ENCODE assay signal across 23 cellular contexts in the genomic region with DNA sequence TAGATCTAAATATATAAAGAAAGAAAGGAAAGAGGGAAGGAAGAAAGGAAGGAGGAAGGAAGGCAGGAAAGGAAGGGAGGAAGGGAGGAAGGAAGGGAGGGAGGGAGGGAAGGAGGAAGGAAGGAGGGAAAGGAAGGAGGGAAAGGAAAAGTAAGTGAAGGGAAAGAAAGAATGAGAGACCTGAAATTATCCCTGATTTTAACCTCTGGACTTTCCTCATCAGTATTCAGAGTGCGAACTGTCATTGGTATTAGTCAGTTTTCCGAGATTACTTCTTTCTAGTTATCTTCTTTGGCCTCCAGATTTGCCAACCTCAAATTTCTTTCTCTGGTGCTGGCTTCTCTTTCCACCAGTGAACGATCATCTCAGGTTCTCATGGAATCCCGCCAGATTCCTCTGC.
DNase-seq lines count a peak whose midpoint lies in the region; ATAC-seq and TF ChIP-seq lines count a peak whose summit lies in the region.
"Had no signal": no experiment of that assay in that cellular context is flagged by ENCODE, and none has a peak within 500 bp of the region (broad histone marks: within the 10 kb centered on the region; RNA-seq: fewer than 3 reads in every experiment).

No MANE protein-coding gene starts in this region.

- H3K27ac Mint-ChIP-seq in chondrocyte (ENCODE audit: unreplicated experiment) = peak overlapping the region; percentile 73
- peak overlapping the region; percentile 77 for H3K27ac Mint-ChIP-seq in osteocyte (ENCODE audit: unreplicated experiment)
- no peak overlapping the region for H3K27ac Mint-ChIP-seq in activated T-cell treated with anti-CD3 and anti-CD28 coated beads, Interleukin-2, amount 50 U/mL, for 24 hours
- H3K27ac Mint-ChIP-seq: CD14-positive monocyte; CD4-positive, alpha-beta T cell; CD8-positive, alpha-beta memory T cell; GM23338; H9 had no signal

- BruUV-seq in PC-9 (replicated peaks; lab: Mats Ljungman, UMichigan) = no TSS peak

- no peak for ATAC-seq in GM21786 (IDR thresholded peaks at IDR 0.05; ENCODE audit: unreplicated experiment)
- ATAC-seq: A549, GM23338, HCT116 had no signal

- CTCF ChIA-PET in PC-9 (lab: Charles Lee) = no interaction called here

- H4K20me1 ChIP-seq in GM23248 (ENCODE audit: insufficient read depth) (no peaks in the 10 kb centered on the region), PC-9 (ENCODE audit: insufficient read depth) (no peaks in the 10 kb centered on the region)
- H4K20me1 ChIP-seq: BLaER1 treated with 17β-estradiol and CSF1 and Interleukin-3, amounts not matched to agents 10 nM and 100 nM had no signal

- H2AFZ ChIP-seq in GM23248 = no peak overlapping the region
- 0 out of 2 replicates have a peak overlapping the region, but pooled peaks have one; percentile 1 for H2AFZ ChIP-seq in PC-9
- H2AFZ ChIP-seq: GM23338 had no signal

- H3K4me3 ChIP-seq in GM23248 (no peak overlapping the region), PC-9 (no peak overlapping the region)
- H3K4me3 ChIP-seq: A549; BLaER1 treated with 17β-estradiol and CSF1 and Interleukin-3, amounts not matched to agents 10 nM and 100 nM; GM23338 had no signal

- H3K4me1 ChIP-seq in GM23248 (ENCODE audit: insufficient read depth) = peaks cover 39% of the 10 kb centered on the region
- no peaks in the 10 kb centered on the region for H3K4me1 ChIP-seq in PC-9 (replicated peaks; ENCODE audit: insufficient read depth)
- H3K4me1 ChIP-seq: A549; BE2C; BLaER1 treated with 17β-estradiol and CSF1 and Interleukin-3, amounts not matched to agents 10 nM and 100 nM had no signal

- H3K4me3 Mint-ChIP-seq in chondrocyte (ENCODE audit: unreplicated experiment) (no peak overlapping the region), osteocyte (ENCODE audit: unreplicated experiment) (no peak overlapping the region)
- H3K4me3 Mint-ChIP-seq in activated T-cell treated with anti-CD3 and anti-CD28 coated beads, Interleukin-2, amount 50 U/mL, for 24 hours = no peak overlapping the region
- H3K4me3 Mint-ChIP-seq: CD14-positive monocyte; CD4-positive, alpha-beta T cell; CD8-positive, alpha-beta memory T cell; GM23338; H9 had no signal

- H3K79me2 ChIP-seq in GM23248 (ENCODE audit: insufficient read depth) (no peaks in the 10 kb centered on the region), PC-9 (ENCODE audit: low read depth) (no peaks in the 10 kb centered on the region)

- in situ Hi-C loops in GM23248 (cut with MboI) = no loop called here

- H3F3A ChIP-seq in GM23248 (ENCODE audit: insufficient read depth) = peaks cover 37% of the 10 kb centered on the region
- H3F3A ChIP-seq in PC-9 (ENCODE audit: insufficient read depth, low read depth) = no peaks in the 10 kb centered on the region

- H3K9me3 ChIP-seq in GM23248 (ENCODE audit: low read depth) = no peaks in the 10 kb centered on the region
- H3K9me3 ChIP-seq in PC-9 (ENCODE audit: insufficient read depth, low read depth) = 0 out of 2 replicates have a peak, but pooled peaks cover 3% of the 10 kb centered on the region
- H3K9me3 ChIP-seq: A549, BE2C had no signal

- no peak overlapping the region for H3K9ac ChIP-seq in GM23248
- H3K9ac ChIP-seq: BLaER1 treated with 17β-estradiol and CSF1 and Interleukin-3, amounts not matched to agents 10 nM and 100 nM had no signal

- no peaks in the 10 kb centered on the region for H3K27me3 Mint-ChIP-seq in chondrocyte (ENCODE audit: low read depth)
- H3K27me3 Mint-ChIP-seq in osteocyte (ENCODE audit: unreplicated experiment) = no peaks in the 10 kb centered on the region
- no peaks in the 10 kb centered on the region for H3K27me3 Mint-ChIP-seq in activated T-cell treated with anti-CD3 and anti-CD28 coated beads, Interleukin-2, amount 50 U/mL, for 24 hours
- H3K27me3 Mint-ChIP-seq: CD4-positive, alpha-beta T cell had no signal

- H3K27me3 ChIP-seq in GM23248 (replicated peaks; ENCODE audit: insufficient read depth) (no peaks in the 10 kb centered on the region), PC-9 (ENCODE audit: insufficient read depth, low read depth) (no peaks in the 10 kb centered on the region)
- H3K27me3 ChIP-seq: BE2C; BLaER1 treated with 17β-estradiol and CSF1 and Interleukin-3, amounts not matched to agents 10 nM and 100 nM had no signal

- H3K27ac ChIP-seq in GM23248 = peak overlapping the region; percentile 82
- no peak overlapping the region for H3K27ac ChIP-seq in PC-9
- H3K27ac ChIP-seq: A549; BLaER1 treated with 17β-estradiol and CSF1 and Interleukin-3, amounts not matched to agents 10 nM and 100 nM had no signal

- intact Hi-C loops in PC-9 (cut with micrococcal nuclease; ENCODE audit: unreplicated experiment) = no loop called here

- no peak for DNase-seq in GM23248
- DNase-seq in PC-9 = no peak
- DNase-seq in chondrocyte (ENCODE audit: low spot score) = no peak
- no peak for DNase-seq in osteocyte (ENCODE audit: extremely low spot score, unreplicated experiment)
- DNase-seq in NCI-H2196 treated with DMSO at 0.1 percent for 48 hours (lab: John Stamatoyannopoulos, UW; ENCODE audit: unreplicated experiment) = no peak
- DNase-seq in activated gamma-delta T cell (lab: John Stamatoyannopoulos, UW) = no peak
- DNase-seq in activated T-cell treated with anti-CD3 and anti-CD28 coated beads, Interleukin-2, amount 50 U/mL, for 24 hours = no peak
- DNase-seq: 8988T; ACHN; AML-193; BE2C; CD4-positive, alpha-beta T cell; CD8-positive, alpha-beta memory T cell; DMS53; DMS79 treated with DMSO at 0.1 percent for 48 hours; GF-D8; H9 had no signal

- POLR2A ChIA-PET in PC-9 (lab: Charles Lee; ENCODE audit: unreplicated experiment) = no interaction called here

- H3K4me2 ChIP-seq in GM23248 (ENCODE audit: unreplicated experiment) (no peak overlapping the region), PC-9 (no peak overlapping the region)
- H3K4me2 ChIP-seq: A549; BLaER1 treated with 17β-estradiol and CSF1 and Interleukin-3, amounts not matched to agents 10 nM and 100 nM; GM23338 had no signal

- TF ChIP-seq CTCF in PC-9 (conservative IDR thresholded peaks at IDR 0.05) (no peak), chondrocyte (IDR thresholded peaks at IDR 0.05) (no peak), osteocyte (IDR thresholded peaks at IDR 0.05) (no peak)

- H3K36me3 ChIP-seq in GM23248 (ENCODE audit: low read depth) (no peaks in the 10 kb centered on the region), PC-9 (ENCODE audit: low read depth) (no peaks in the 10 kb centered on the region)
- H3K36me3 ChIP-seq: BE2C; BLaER1 treated with 17β-estradiol and CSF1 and Interleukin-3, amounts not matched to agents 10 nM and 100 nM had no signal

- H3K9me3 Mint-ChIP-seq in chondrocyte (ENCODE audit: low read depth) (peaks cover 10% of the 10 kb centered on the region), osteocyte (ENCODE audit: unreplicated experiment) (no peaks in the 10 kb centered on the region)
- no peaks in the 10 kb centered on the region for H3K9me3 Mint-ChIP-seq in activated T-cell treated with anti-CD3 and anti-CD28 coated beads, Interleukin-2, amount 50 U/mL, for 24 hours
- H3K9me3 Mint-ChIP-seq: CD4-positive, alpha-beta T cell; CD8-positive, alpha-beta memory T cell; GM23338; H9 had no signal

- H3K4me1 Mint-ChIP-seq in chondrocyte (ENCODE audit: low read depth) (peaks cover 61% of the 10 kb centered on the region), osteocyte (ENCODE audit: unreplicated experiment) (peaks cover 54% of the 10 kb centered on the region)
- no peaks in the 10 kb centered on the region for H3K4me1 Mint-ChIP-seq in activated T-cell treated with anti-CD3 and anti-CD28 coated beads, Interleukin-2, amount 50 U/mL, for 24 hours (ENCODE audit: low read depth)
- H3K4me1 Mint-ChIP-seq: CD8-positive, alpha-beta memory T cell; GM23338 had no signal

- H3K36me3 Mint-ChIP-seq in chondrocyte (ENCODE audit: low read depth) = no peaks in the 10 kb centered on the region
- peaks cover 4% of the 10 kb centered on the region for H3K36me3 Mint-ChIP-seq in osteocyte (ENCODE audit: unreplicated experiment)
- H3K36me3 Mint-ChIP-seq in activated T-cell treated with anti-CD3 and anti-CD28 coated beads, Interleukin-2, amount 50 U/mL, for 24 hours (ENCODE audit: low read depth) = no peaks in the 10 kb centered on the region
- H3K36me3 Mint-ChIP-seq: CD14-positive monocyte; CD8-positive, alpha-beta memory T cell had no signal

- WGBS in GM23248 (ENCODE audit: low coverage in 1 of 2, low lambda C conversion rate in 2 of 2, missing lambda C conversion rate in 2 of 2), 2 experiments = 97 to 99% methylated on average over 4 of the region's 4 CpGs

- H3K9me2 ChIP-seq in GM23248 (ENCODE audit: insufficient read depth) (no peaks in the 10 kb centered on the region), PC-9 (ENCODE audit: insufficient read depth) (no peaks in the 10 kb centered on the region)
